ENCODE assay signal across 1 cellular context in genomic region chr18:62175521-62175920, GRCh38.
TF ChIP-seq lines count a peak whose summit lies in the region.

No MANE protein-coding gene starts in this region.

TF ChIP-seq in IMR-90, 13 proteins besides CTCF, POLR2A, EP300 and RAD21:
- TF ChIP-seq MAFK (IDR thresholded peaks at IDR 0.05; ENCODE audit: low read depth, low read length) (no peak), USF2 (IDR thresholded peaks at IDR 0.05; ENCODE audit: low read depth, low read length) (no peak), CHD1 (IDR thresholded peaks at IDR 0.05; ENCODE audit: low read depth, low read length) (no peak), RCOR1 (IDR thresholded peaks at IDR 0.05; ENCODE audit: insufficient replicate concordance, low read length) (no peak), BHLHE40 (IDR thresholded peaks at IDR 0.05; ENCODE audit: low read depth, low read length) (no peak), RFX5 (IDR thresholded peaks at IDR 0.05; ENCODE audit: low read depth, low read length) (no peak), MAZ (IDR thresholded peaks at IDR 0.05; ENCODE audit: borderline replicate concordance, low read depth, low read length) (no peak), FOS (IDR thresholded peaks at IDR 0.05; ENCODE audit: low read depth, low read length) (no peak), MXI1 (IDR thresholded peaks at IDR 0.05; ENCODE audit: borderline replicate concordance, low read depth, low read length) (no peak), NFE2L2 (IDR thresholded peaks at IDR 0.05; ENCODE audit: low read depth, low read length) (no peak), CEBPB (IDR thresholded peaks at IDR 0.05; ENCODE audit: low read depth, low read length) (no peak), SMC3 (IDR thresholded peaks at IDR 0.05; ENCODE audit: low read depth, low read length) (no peak)
- TF ChIP-seq, protein P1, sequence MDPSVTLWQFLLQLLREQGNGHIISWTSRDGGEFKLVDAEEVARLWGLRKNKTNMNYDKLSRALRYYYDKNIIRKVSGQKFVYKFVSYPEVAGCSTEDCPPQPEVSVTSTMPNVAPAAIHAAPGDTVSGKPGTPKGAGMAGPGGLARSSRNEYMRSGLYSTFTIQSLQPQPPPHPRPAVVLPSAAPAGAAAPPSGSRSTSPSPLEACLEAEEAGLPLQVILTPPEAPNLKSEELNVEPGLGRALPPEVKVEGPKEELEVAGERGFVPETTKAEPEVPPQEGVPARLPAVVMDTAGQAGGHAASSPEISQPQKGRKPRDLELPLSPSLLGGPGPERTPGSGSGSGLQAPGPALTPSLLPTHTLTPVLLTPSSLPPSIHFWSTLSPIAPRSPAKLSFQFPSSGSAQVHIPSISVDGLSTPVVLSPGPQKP (IDR thresholded peaks at IDR 0.05; ENCODE audit: borderline replicate concordance, low read depth, low read length), result no peak
